In the genomic region with DNA sequence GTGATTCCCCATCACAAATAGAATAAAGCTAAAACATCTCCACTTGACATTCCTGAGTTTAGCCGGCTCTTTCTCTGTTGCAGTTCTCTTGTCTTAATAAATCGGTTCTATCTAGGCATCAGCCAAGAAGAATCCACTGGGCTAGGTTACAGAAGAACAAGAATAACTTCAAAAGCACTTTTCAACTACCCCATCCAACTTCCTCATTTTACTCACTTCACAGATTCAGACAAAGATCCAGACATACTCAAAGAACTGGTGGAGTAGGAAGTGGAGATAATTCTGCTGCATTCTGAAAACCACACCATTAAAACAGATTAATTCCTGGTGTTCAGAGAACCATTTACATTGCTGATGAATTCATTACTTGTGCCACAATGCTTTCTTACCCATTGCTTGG, we compare ENCODE assay signal across 13 cellular contexts. TPM values are rescaled to one million over a fixed set of nuclear protein-coding genes. Genes with fewer than 3 reads are reported as not detected.
A peak's percentile ranks its signal among the peaks of the same experiment; 100 is the strongest.
DNase-seq lines count a peak whose midpoint lies in the region; ATAC-seq and TF ChIP-seq lines count a peak whose summit lies in the region.
"Had no signal": no experiment of that assay in that cellular context is flagged by ENCODE, and none has a peak within 500 bp of the region (broad histone marks: within the 10 kb centered on the region; RNA-seq: fewer than 3 reads in every experiment).

No MANE protein-coding gene starts in this region.

- intact Hi-C loops in left lung (cut with DNase I) (no loop called here), stomach (cut with DNase I; ENCODE audit: low total_unique reads) (no loop called here), Right ventricle myocardium inferior (cut with DNase I) (no loop called here)

- H3K9me3 ChIP-seq in left lung (no peaks in the 10 kb centered on the region), stomach (peaks cover 0 to 4% (median 0%) of the 10 kb centered on the region in 4 donors)

- no peaks in the 10 kb centered on the region for H3K4me1 ChIP-seq in left lung
- peaks cover 0 to 8% (median 0%) of the 10 kb centered on the region in 4 donors for H3K4me1 ChIP-seq in stomach

- H3K27ac ChIP-seq in left lung = no peak overlapping the region
- no peak overlapping the region for H3K27ac ChIP-seq in stomach
- H3K27ac ChIP-seq: epithelial cell of prostate had no signal

- H3K4me3 ChIP-seq in left lung (no peak overlapping the region), stomach (no peak overlapping the region)

- no peaks in the 10 kb centered on the region for H3K27me3 ChIP-seq in left lung
- no peaks in the 10 kb centered on the region for H3K27me3 ChIP-seq in stomach

- DNase-seq in GDM1 (lab: John Stamatoyannopoulos, UW) (peak; percentile 28), SIG-M5 treated with dmso at 0.1 percent for 504 hours (lab: John Stamatoyannopoulos, UW; ENCODE audit: unreplicated experiment) (peak; percentile 84), left lung (no peak), stomach (no peak), Right ventricle myocardium inferior (ENCODE audit: missing footprints) (no peak), hepatic stellate cell (ENCODE audit: low spot score) (no peak)
- no peak for DNase-seq in stimulated activated CD8-positive, alpha-beta memory T cell treated with anti-CD3 and anti-CD28 coated beads, Interleukin-4, amount 100 ng/mL, for 48 hours
- DNase-seq: amygdala, NCI-H2107, occipital lobe had no signal

- H3K36me3 ChIP-seq in left lung = no peaks in the 10 kb centered on the region
- H3K36me3 ChIP-seq in stomach = no peaks in the 10 kb centered on the region

- TF ChIP-seq EP300 in stomach (IDR thresholded peaks at IDR 0.05) = no peak

- 70 to 89% (median 77%) methylated on average over 2 of the region's 2 CpGs for WGBS in stomach, 5 donors

- no peak for TF ChIP-seq POLR2A in stomach (IDR thresholded peaks at IDR 0.05)

- peak; percentile 61 for ATAC-seq in HG02885 (IDR thresholded peaks at IDR 0.05; ENCODE audit: poor library complexity, unreplicated experiment)
- peak; percentile 53 for ATAC-seq in left lung
- no peak for ATAC-seq in Right ventricle myocardium inferior

- TF ChIP-seq CTCF in left lung (IDR thresholded peaks at IDR 0.05) = no peak
- TF ChIP-seq CTCF in stomach (IDR thresholded peaks at IDR 0.05) = no peak

RNA-seq across cellular contexts. Expression of a gene that starts 9.6 kb away (rescaled TPM):
- total RNA-seq in left lung (1 to 10 TPM in 1 of 2 donors, under 1 TPM in 1; 0.60 to 1.2 TPM), stomach (10 to 100 TPM in 3 of 5 donors, 1 to 10 TPM in 1, not detected in 1; 3.5 to 28.6 (median 17.4) TPM), Right ventricle myocardium inferior (243 TPM)
- polyA plus RNA-seq in stomach = under 1 TPM in 2 of 3 donors, not detected in 1; 0.19 to 0.33 TPM
- total RNA-seq: SK-MEL-5 had no signal

RNA-seq across cellular contexts. Expression of a gene that starts 32.8 kb away (rescaled TPM):
- total RNA-seq in left lung (10 to 100 TPM; 17.1 to 23.0 TPM), stomach (10 to 100 TPM; 12.9 to 85.7 (median 38.9) TPM), Right ventricle myocardium inferior (11.8 TPM)
- polyA plus RNA-seq in stomach = 1 to 10 TPM; 4.9 to 7.1 (median 6.1) TPM

Comparison
In these comparisons a context has a peak if more than half of its experiments do, and no peak if none do; other contexts are left out.
1. DNase-seq: peak in GDM1 (single experiment) and SIG-M5 treated with dmso at 0.1 percent for 504 hours (single experiment); none in left lung (0 of 2), stomach (single experiment), Right ventricle myocardium inferior (single experiment), hepatic stellate cell (single experiment) and stimulated activated CD8-positive, alpha-beta memory T cell treated with anti-CD3 and anti-CD28 coated beads, Interleukin-4, amount 100 ng/mL, for 48 hours (single experiment).